17 cellular contexts compared by ENCODE assay signal in the genomic region with DNA sequence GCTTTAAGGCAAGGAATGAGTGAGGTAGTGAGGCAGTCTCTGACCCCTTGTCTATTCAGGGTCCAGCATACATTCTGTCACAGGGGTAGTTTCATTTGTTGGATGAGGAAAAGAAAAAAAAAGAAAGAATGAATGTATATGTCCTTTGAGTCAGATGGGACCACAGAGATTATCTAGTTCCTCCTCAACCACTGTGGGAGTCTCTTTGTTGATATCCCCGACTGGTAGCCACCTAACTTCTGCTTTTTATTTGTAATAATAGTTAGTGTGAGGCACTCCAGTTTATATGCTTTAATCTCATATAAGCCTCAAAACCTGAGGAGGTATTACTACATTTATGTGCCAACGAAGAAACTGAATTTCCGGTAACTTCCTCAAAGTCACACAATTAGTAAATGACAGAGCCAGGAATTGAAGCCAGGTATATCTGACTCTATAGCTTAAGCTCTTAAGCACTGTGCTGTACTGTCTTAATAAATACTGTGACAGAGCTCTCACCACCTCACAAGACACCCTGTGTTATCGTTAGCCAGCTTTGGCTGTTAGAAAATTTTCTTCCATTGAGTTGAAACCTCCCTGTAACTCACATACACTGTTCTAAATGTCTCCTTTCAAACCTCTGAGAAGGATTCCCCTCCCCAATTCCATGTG.
DNase-seq lines count a peak whose midpoint lies in the region; ATAC-seq and TF ChIP-seq lines count a peak whose summit lies in the region.
"Had no signal": no experiment of that assay in that cellular context is flagged by ENCODE, and none has a peak within 500 bp of the region (broad histone marks: within the 10 kb centered on the region; RNA-seq: fewer than 3 reads in every experiment).

No MANE protein-coding gene starts in this region.

- no peaks in the 10 kb centered on the region for H3K9me3 Mint-ChIP-seq in activated T-helper 17 cell treated with anti-CD3 and anti-CD28 coated beads, Interleukin-2, amount 50 U/mL, for 72 hours
- no peaks in the 10 kb centered on the region for H3K9me3 Mint-ChIP-seq in stimulated activated memory B cell treated with anti-CD40 and anti-IgM and Interleukin-4, amounts not matched to agents 10 μg/mL and 1 μg/mL and 100 μg/mL, for 72 hours

- peak; percentile 98 for DNase-seq in MV-4-11 (lab: John Stamatoyannopoulos, UW)
- peak; percentile 66 for DNase-seq in SIG-M5 treated with dmso at 0.1 percent for 504 hours (lab: John Stamatoyannopoulos, UW; ENCODE audit: unreplicated experiment)
- DNase-seq in AG20443 (ENCODE audit: low spot score) = no peak
- no peak for DNase-seq in T-helper 2 cell
- no peak for DNase-seq in psoas muscle
- DNase-seq: KG1, NCI-H1417, NCI-H1930, NCI-H2171, NCI-H446 treated with DMSO at 0.1 percent for 48 hours had no signal

- WGBS in psoas muscle, 3 donors = 80 to 88% (median 83%) methylated on average over 4 of the region's 4 CpGs

- H3K27ac ChIP-seq in psoas muscle = no peak overlapping the region
- H3K27ac ChIP-seq: BLaER1, HL-60, RWPE1 had no signal

- H3K4me1 Mint-ChIP-seq in activated T-helper 17 cell treated with anti-CD3 and anti-CD28 coated beads, Interleukin-2, amount 50 U/mL, for 72 hours = no peaks in the 10 kb centered on the region
- peaks cover 9% of the 10 kb centered on the region for H3K4me1 Mint-ChIP-seq in stimulated activated memory B cell treated with anti-CD40 and anti-IgM and Interleukin-4, amounts not matched to agents 10 μg/mL and 1 μg/mL and 100 μg/mL, for 72 hours

- intact Hi-C loops in psoas muscle (cut with DNase I) = no loop called here

- H3K36me3 ChIP-seq in psoas muscle (ENCODE audit: insufficient read depth in 1 of 2, low read depth in 1 of 2) = no peaks in the 10 kb centered on the region
- H3K36me3 ChIP-seq: BLaER1 had no signal

- no peaks in the 10 kb centered on the region for H3K4me1 ChIP-seq in psoas muscle
- H3K4me1 ChIP-seq: BLaER1 had no signal

- H3K9me3 ChIP-seq in psoas muscle = no peaks in the 10 kb centered on the region
- H3K9me3 ChIP-seq: BLaER1 had no signal

- no peak for ATAC-seq in activated T-helper 17 cell treated with anti-CD3 and anti-CD28 coated beads, Interleukin-2, amount 50 U/mL, for 72 hours (replicated peaks)
- ATAC-seq in stimulated activated memory B cell treated with anti-CD40 and anti-IgM and Interleukin-4, amounts not matched to agents 10 μg/mL and 1 μg/mL and 100 μg/mL, for 72 hours = peak; percentile 86
- no peak for ATAC-seq in GM21390 (IDR thresholded peaks at IDR 0.05; ENCODE audit: unreplicated experiment)
- ATAC-seq in psoas muscle = no peak
- ATAC-seq: HCT116 had no signal

- no peaks in the 10 kb centered on the region for H3K36me3 Mint-ChIP-seq in activated T-helper 17 cell treated with anti-CD3 and anti-CD28 coated beads, Interleukin-2, amount 50 U/mL, for 72 hours (ENCODE audit: low read depth)
- peaks cover 39% of the 10 kb centered on the region for H3K36me3 Mint-ChIP-seq in stimulated activated memory B cell treated with anti-CD40 and anti-IgM and Interleukin-4, amounts not matched to agents 10 μg/mL and 1 μg/mL and 100 μg/mL, for 72 hours

- H3K4me3 Mint-ChIP-seq in activated T-helper 17 cell treated with anti-CD3 and anti-CD28 coated beads, Interleukin-2, amount 50 U/mL, for 72 hours = no peak overlapping the region
- H3K4me3 Mint-ChIP-seq in stimulated activated memory B cell treated with anti-CD40 and anti-IgM and Interleukin-4, amounts not matched to agents 10 μg/mL and 1 μg/mL and 100 μg/mL, for 72 hours = no peak overlapping the region

- no peaks in the 10 kb centered on the region for H3K27me3 Mint-ChIP-seq in activated T-helper 17 cell treated with anti-CD3 and anti-CD28 coated beads, Interleukin-2, amount 50 U/mL, for 72 hours
- H3K27me3 Mint-ChIP-seq in stimulated activated memory B cell treated with anti-CD40 and anti-IgM and Interleukin-4, amounts not matched to agents 10 μg/mL and 1 μg/mL and 100 μg/mL, for 72 hours = no peaks in the 10 kb centered on the region

- peak overlapping the region; percentile 40 for H3K27ac Mint-ChIP-seq in activated T-helper 17 cell treated with anti-CD3 and anti-CD28 coated beads, Interleukin-2, amount 50 U/mL, for 72 hours
- H3K27ac Mint-ChIP-seq in stimulated activated memory B cell treated with anti-CD40 and anti-IgM and Interleukin-4, amounts not matched to agents 10 μg/mL and 1 μg/mL and 100 μg/mL, for 72 hours = no peak overlapping the region

- no peak overlapping the region for H3K4me3 ChIP-seq in psoas muscle
- H3K4me3 ChIP-seq: BLaER1 had no signal

- TF ChIP-seq CTCF in psoas muscle (IDR thresholded peaks at IDR 0.05) = no peak

- H3K27me3 ChIP-seq in psoas muscle (ENCODE audit: insufficient read depth in 3 of 3, low read length in 2 of 3) = no peaks in the 10 kb centered on the region
- H3K27me3 ChIP-seq: BLaER1 had no signal

Comparison
In these comparisons a context has a peak if more than half of its experiments do, and no peak if none do; other contexts are left out.
1. DNase-seq: peak in MV-4-11 (single experiment) and SIG-M5 treated with dmso at 0.1 percent for 504 hours (single experiment); none in AG20443 (single experiment), T-helper 2 cell (0 of 5) and psoas muscle (0 of 2).